Comparison of ENCODE assay signal across 8 cellular contexts in genomic region chr3:67453628-67454027, GRCh38.
"Had no signal": no experiment of that assay in that cellular context is flagged by ENCODE, and none has a peak within 500 bp of the region (broad histone marks: within the 10 kb centered on the region; RNA-seq: fewer than 3 reads in every experiment).

No MANE protein-coding gene starts in this region.

- FAIRE-seq: H1, H54 had no signal

- DNase-seq: GM23248, GOT3, H7, H9, HCEC 1CT, HFFc6 had no signal
